20 cellular contexts compared by ENCODE assay signal in genomic region chr3:55812403-55813013, GRCh38.
"Had no signal": no experiment of that assay in that cellular context is flagged by ENCODE, and none has a peak within 500 bp of the region (broad histone marks: within the 10 kb centered on the region; RNA-seq: fewer than 3 reads in every experiment).

No MANE protein-coding gene starts in this region.

- H3K27me3 ChIP-seq: hepatocyte, ovary, right atrium auricular region, right lobe of liver, stomach, testis had no signal

- H3K4me1 ChIP-seq: heart right ventricle, right atrium auricular region, right lobe of liver, stomach, testis, tibial artery had no signal

- H3K36me3 ChIP-seq: heart right ventricle, ovary, right atrium auricular region, right lobe of liver, stomach, tibial artery had no signal

- H3K9me3 ChIP-seq: mucosa of descending colon, ovary, right atrium auricular region, right lobe of liver, testis, tibial artery had no signal

- H3K4me3 ChIP-seq: heart right ventricle, hepatocyte, mucosa of descending colon, ovary, right atrium auricular region, right lobe of liver, smooth muscle cell, stomach, testis, tibial artery had no signal

- DNase-seq: heart right ventricle; islet precursor cell; midbrain; mucosa of descending colon; naive thymus-derived CD4-positive, alpha-beta T cell; ovary; right lobe of liver; stimulated activated CD4-positive, alpha-beta T cell treated with anti-CD3 and anti-CD28 coated beads, Interleukin-1b, Interleukin-23, amount 100 ng/mL, for 48 hours; stimulated activated CD4-positive, alpha-beta T cell treated with anti-CD3 and anti-CD28 coated beads, Interleukin-2, amount 100 ng/mL, for 48 hours; stimulated activated CD4-positive, alpha-beta T cell treated with anti-CD3 and anti-CD28 coated beads, Interleukin-4, amount 100 ng/mL, for 4 hours; stimulated activated naive B cell treated with anti-CD40 and anti-IgM and Interleukin-4, amounts not matched to agents 10 μg/mL and 1 μg/mL and 100 μg/mL, for 72 hours; stimulated activated naive CD8-positive, alpha-beta T cell treated with anti-CD3 and anti-CD28 coated beads, Interleukin-15, Interleukin-2, amounts not matched to agents 100 U/mL and 50 U/mL, for 24 hours; stomach; testis; tibial artery had no signal

- H3K27ac ChIP-seq: heart right ventricle, hepatocyte, ovary, right atrium auricular region, right lobe of liver, stomach, testis, tibial artery had no signal

- ATAC-seq: heart right ventricle; left lobe of liver; mucosa of descending colon; naive thymus-derived CD4-positive, alpha-beta T cell; natural killer cell treated with Interleukin-12 subunit alpha and Interleukin-12 subunit beta and Interleukin-15 and Interleukin-18, amount 100 ng/mL, for 72 hours; right lobe of liver; stimulated activated naive B cell treated with anti-CD40 and anti-IgM and Interleukin-4, amounts not matched to agents 10 μg/mL and 1 μg/mL and 100 μg/mL, for 72 hours; stimulated activated naive CD8-positive, alpha-beta T cell treated with anti-CD3 and anti-CD28 coated beads, Interleukin-15, Interleukin-2, amounts not matched to agents 100 U/mL and 50 U/mL, for 24 hours had no signal
